17 cellular contexts compared by ENCODE assay signal in genomic region chr12:22069851-22070250, GRCh38. TPM values are rescaled to one million over a fixed set of nuclear protein-coding genes. Genes with fewer than 3 reads are reported as not detected.
DNase-seq lines count a peak whose midpoint lies in the region; TF ChIP-seq lines count a peak whose summit lies in the region.
"Had no signal": no experiment of that assay in that cellular context is flagged by ENCODE, and none has a peak within 500 bp of the region (broad histone marks: within the 10 kb centered on the region; RNA-seq: fewer than 3 reads in every experiment).

No MANE protein-coding gene starts in this region.

- no CpG with 5 or more reads among the region's 1 CpG for WGBS in trophoblast cell (ENCODE audit: extremely low coverage, insufficient coverage, insufficient read length)

- H3K27ac ChIP-seq in trophoblast cell (ENCODE audit: low read depth, low read length), result no peak overlapping the region
- H3K27ac ChIP-seq: BLaER1 treated with 17β-estradiol and CSF1 and Interleukin-3, amounts not matched to agents 10 nM and 100 nM; C4-2B had no signal

- H2BK120ac ChIP-seq in trophoblast cell (ENCODE audit: insufficient read depth, low read length, poor library complexity), result no peak overlapping the region

- H3K4me1 ChIP-seq in trophoblast cell (ENCODE audit: control insufficient read depth in 1 of 2, insufficient read depth in 2 of 2, low read length in 2 of 2), result peaks cover 0 to 4% of the 10 kb centered on the region in 2 experiments
- H3K4me1 ChIP-seq: BLaER1 treated with 17β-estradiol and CSF1 and Interleukin-3, amounts not matched to agents 10 nM and 100 nM had no signal

- no peak overlapping the region for H2BK5ac ChIP-seq in trophoblast cell (ENCODE audit: low read depth, low read length, poor library complexity)

- no peak overlapping the region for H2AFZ ChIP-seq in trophoblast cell (ENCODE audit: insufficient read depth, low read length, poor library complexity)

- H3K27me3 ChIP-seq in trophoblast cell (ENCODE audit: insufficient read depth, low read length), result no peaks in the 10 kb centered on the region
- H3K27me3 ChIP-seq: BLaER1 treated with 17β-estradiol and CSF1 and Interleukin-3, amounts not matched to agents 10 nM and 100 nM had no signal

- H3K9ac ChIP-seq in trophoblast cell (ENCODE audit: low read length), result no peak overlapping the region
- H3K9ac ChIP-seq: BLaER1 treated with 17β-estradiol and CSF1 and Interleukin-3, amounts not matched to agents 10 nM and 100 nM had no signal

- H4K8ac ChIP-seq in trophoblast cell (ENCODE audit: low read depth, low read length), result no peak overlapping the region

- DNase-seq in epithelial cell of esophagus (ENCODE audit: low read depth), result peak; percentile 16
- peak; percentile 27 for DNase-seq in fibroblast of pulmonary artery (ENCODE audit: low read depth)
- peak; percentile 25 to 91 for DNase-seq in trophoblast cell
- DNase-seq in NCI-H510A (lab: John Stamatoyannopoulos, UW), result no peak
- no peak for DNase-seq in head of caudate nucleus
- DNase-seq in EL, result no peak
- DNase-seq: 8988T; ACHN; Caco-2; Calu3; CD4-positive, alpha-beta T cell; CD8-positive, alpha-beta T cell; DMS79 treated with DMSO at 0.1 percent for 48 hours; GDM1 had no signal

- H2BK12ac ChIP-seq in trophoblast cell (ENCODE audit: low read length), result no peak overlapping the region

- H4K12ac ChIP-seq in trophoblast cell (ENCODE audit: low read depth, low read length), result no peak overlapping the region

- peaks cover 0 to 4% of the 10 kb centered on the region in 2 experiments for H3K36me3 ChIP-seq in trophoblast cell (ENCODE audit: control insufficient read depth in 1 of 2, insufficient read depth in 2 of 2, low read length in 2 of 2)

- no peak overlapping the region for H3K4ac ChIP-seq in trophoblast cell (ENCODE audit: low read depth, low read length)

- no peaks in the 10 kb centered on the region for H3K79me1 ChIP-seq in trophoblast cell (ENCODE audit: low read length)

- no peaks in the 10 kb centered on the region for H3K79me2 ChIP-seq in trophoblast cell (ENCODE audit: control insufficient read depth, insufficient read depth, low read length, poor library complexity)

- no peak overlapping the region for H3K4me3 ChIP-seq in epithelial cell of esophagus (ENCODE audit: low read length)
- H3K4me3 ChIP-seq in fibroblast of pulmonary artery (replicated peaks; ENCODE audit: low read depth, low read length), result no peak overlapping the region
- no peak overlapping the region for H3K4me3 ChIP-seq in trophoblast cell (ENCODE audit: low read depth, low read length)
- H3K4me3 ChIP-seq: BLaER1 treated with 17β-estradiol and CSF1 and Interleukin-3, amounts not matched to agents 10 nM and 100 nM; GM12878 had no signal

- no peak overlapping the region for H2AK5ac ChIP-seq in trophoblast cell (ENCODE audit: low read length)

- no peaks in the 10 kb centered on the region for H3K9me3 ChIP-seq in trophoblast cell (ENCODE audit: insufficient read depth, low read depth, low read length)
- H3K9me3 ChIP-seq: Caco-2 had no signal

- no peak overlapping the region for H4K91ac ChIP-seq in trophoblast cell (ENCODE audit: low read depth, low read length)

- no peak overlapping the region for H3K4me2 ChIP-seq in trophoblast cell (ENCODE audit: low read length)
- H3K4me2 ChIP-seq: BLaER1 treated with 17β-estradiol and CSF1 and Interleukin-3, amounts not matched to agents 10 nM and 100 nM had no signal

- no peak overlapping the region for H3K18ac ChIP-seq in trophoblast cell (ENCODE audit: low read length)

- TF ChIP-seq CTCF in epithelial cell of esophagus (IDR thresholded peaks at IDR 0.05; ENCODE audit: insufficient read depth, low read depth, low read length, missing control alignments) (no peak), fibroblast of pulmonary artery (IDR thresholded peaks at IDR 0.05; ENCODE audit: low read length, missing control alignments) (no peak)

- no peak overlapping the region for H3K14ac ChIP-seq in trophoblast cell (ENCODE audit: low read length)

- no peak overlapping the region for H3K23ac ChIP-seq in trophoblast cell (ENCODE audit: low read length)

- intact Hi-C loops in head of caudate nucleus (cut with DNase I), result no loop called here

RNA-seq across cellular contexts. Expression of gene CMAS, which starts 23.8 kb away (rescaled TPM):
- polyA plus RNA-seq in trophoblast cell (2013), result 53.8 and 54.3 TPM in 2 replicates

Comparison
In these comparisons a context has a peak if more than half of its experiments do, and no peak if none do; other contexts are left out.
1. DNase-seq: peak in epithelial cell of esophagus (single experiment), fibroblast of pulmonary artery (single experiment) and trophoblast cell (2 of 2); none in NCI-H510A (single experiment), head of caudate nucleus (0 of 42) and EL (single experiment).